In genomic region chr7:127251048-127251451, GRCh38 we compare ENCODE assay signal across 10 cellular contexts. TPM values are rescaled to one million over a fixed set of nuclear protein-coding genes. Genes with fewer than 3 reads are reported as not detected.
DNase-seq lines count a peak whose midpoint lies in the region; ATAC-seq, FAIRE-seq and TF ChIP-seq lines count a peak whose summit lies in the region.
"Had no signal": no experiment of that assay in that cellular context is flagged by ENCODE, and none has a peak within 500 bp of the region (broad histone marks: within the 10 kb centered on the region; RNA-seq: fewer than 3 reads in every experiment).

No MANE protein-coding gene starts in this region.

- peaks cover 10% of the 10 kb centered on the region for H3K4me1 ChIP-seq in GM12878 (ENCODE audit: control insufficient read depth, insufficient read depth, low read length)
- peaks cover 12 to 16% of the 10 kb centered on the region in 2 donors for H3K4me1 ChIP-seq in naive thymus-derived CD4-positive, alpha-beta T cell (ENCODE audit: control insufficient read depth in 2 of 2, insufficient read depth in 2 of 2, low read length in 2 of 2)
- H3K4me1 ChIP-seq in vagina, result peaks cover 19% of the 10 kb centered on the region

- POLR2A ChIA-PET in GM12878 (lab: Charles Lee), result no interaction called here
- POLR2A ChIA-PET in naive thymus-derived CD4-positive, alpha-beta T cell (lab: Charles Lee), result no interaction called here

- intact Hi-C loops in GM12878 (cut with micrococcal nuclease; ENCODE audit: unreplicated experiment) (no loop called here), vagina (cut with DNase I) (loop anchor here (5.0 kb wide), 1 partner anchor 444 kb away; no protein-coding TSS in a partner anchor)
- intact Hi-C loops in naive thymus-derived CD4-positive, alpha-beta T cell (cut with micrococcal nuclease), result loop anchor here in 1 of 2 donors (5.0 kb wide), 1 partner anchor 96 kb away; no protein-coding TSS in a partner anchor

- no peaks in the 10 kb centered on the region for H3K79me2 ChIP-seq in GM12878 (ENCODE audit: control insufficient read depth, insufficient read depth, low read length)

- peaks cover 61 to 85% (median 71%) of the 10 kb centered on the region in 5 donors for H3K27me3 Mint-ChIP-seq in naive thymus-derived CD4-positive, alpha-beta T cell

- no peak for TF ChIP-seq RAD21 in GM12878 (IDR thresholded peaks at IDR 0.05; ENCODE audit: insufficient read depth, low read depth, low read length)

- CTCF ChIA-PET in GM12878 (lab: Yijun Ruan, JAX), result interaction anchor here (1.6 kb wide), 2 partner anchors 11 to 448 kb away, joined by 3 to 5 read pairs; no protein-coding TSS in a partner anchor
- CTCF ChIA-PET in naive thymus-derived CD4-positive, alpha-beta T cell (lab: Charles Lee), result interaction anchor here (0.7 to 1.5 kb wide), 3 partner anchors 81 to 197 kb away, joined by 3 read pairs; no protein-coding TSS in a partner anchor

- no peaks in the 10 kb centered on the region for H3K9me3 ChIP-seq in GM12878 (replicated peaks; ENCODE audit: control insufficient read depth, insufficient read depth, low read length)
- no peaks in the 10 kb centered on the region for H3K9me3 ChIP-seq in naive thymus-derived CD4-positive, alpha-beta T cell (ENCODE audit: control insufficient read depth in 2 of 3, low read length in 3 of 3)
- no peaks in the 10 kb centered on the region for H3K9me3 ChIP-seq in vagina
- H3K9me3 ChIP-seq: ovary had no signal

- in situ Hi-C loops in GM12878 (cut with MboI), result no loop called here

- ATAC-seq in GM12878, result no peak
- ATAC-seq in naive thymus-derived CD4-positive, alpha-beta T cell, result no peak
- ATAC-seq in GM21717 (IDR thresholded peaks at IDR 0.05; ENCODE audit: unreplicated experiment), result no peak
- no peak for ATAC-seq in HG03280 (IDR thresholded peaks at IDR 0.05; ENCODE audit: unreplicated experiment)

- no peaks in the 10 kb centered on the region for H3K36me3 ChIP-seq in GM12878 (ENCODE audit: control insufficient read depth in 2 of 2, insufficient read depth in 2 of 2, low read length in 1 of 2)
- H3K36me3 ChIP-seq in naive thymus-derived CD4-positive, alpha-beta T cell (ENCODE audit: control insufficient read depth in 2 of 3, insufficient read depth in 3 of 3, low read length in 3 of 3), result no peaks in the 10 kb centered on the region
- no peaks in the 10 kb centered on the region for H3K36me3 ChIP-seq in vagina
- H3K36me3 ChIP-seq: ovary had no signal

- H4K20me1 ChIP-seq in GM12878 (ENCODE audit: control insufficient read depth, insufficient read depth), result no peaks in the 10 kb centered on the region

- WGBS in GM12878 (ENCODE audit: insufficient coverage, insufficient replicate concordance, low lambda C conversion rate, missing lambda C conversion rate), result 7% methylated on average over 22 of the region's 22 CpGs

- H3K27ac Mint-ChIP-seq in naive thymus-derived CD4-positive, alpha-beta T cell, result no peak overlapping the region

- peaks cover 8 to 26% (median 21%) of the 10 kb centered on the region in 7 donors for H3K4me1 Mint-ChIP-seq in naive thymus-derived CD4-positive, alpha-beta T cell

- DNase-seq in stimulated activated CD4-positive, alpha-beta T cell treated with anti-CD3 and anti-CD28 coated beads, Interleukin-15, amount 100 ng/mL, for 24 hours, result peak; percentile 6
- DNase-seq in stimulated activated CD4-positive, alpha-beta T cell treated with anti-CD3 and anti-CD28 coated beads, Interleukin-2, amount 100 ng/mL, for 24 hours, result no peak
- DNase-seq in GM12878 (ENCODE audit: low read depth, low spot score) (no peak), vagina (ENCODE audit: extremely low spot score in 2 of 2) (no peak), CD1c-positive myeloid dendritic cell (ENCODE audit: extremely low spot score) (no peak)
- no peak for DNase-seq in naive thymus-derived CD4-positive, alpha-beta T cell

- H3K9me3 Mint-ChIP-seq in naive thymus-derived CD4-positive, alpha-beta T cell, result no peaks in the 10 kb centered on the region

- no peak overlapping the region for H3K9ac ChIP-seq in GM12878 (ENCODE audit: control insufficient read depth, insufficient read depth, low read length)

- RAD21 ChIA-PET in GM12878 (lab: Charles Lee; ENCODE audit: unreplicated experiment), result no interaction called here

- no TSS peak for BruUV-seq in GM12878 (replicated peaks; lab: Mats Ljungman, UMichigan)

- H2AFZ ChIP-seq in GM12878 (ENCODE audit: control insufficient read depth, low read depth, low read length), result no peak overlapping the region

- TF ChIP-seq CTCF in GM12878 (IDR thresholded peaks at IDR 0.05 in 2 of 3, conservative IDR thresholded peaks at IDR 0.05 in 1 of 3; ENCODE audit: control insufficient read depth in 2 of 3, extremely low read depth in 1 of 3, insufficient read depth in 1 of 3, low read depth in 3 of 3, low read length in 3 of 3), result no peak
- TF ChIP-seq CTCF in vagina (IDR thresholded peaks at IDR 0.05), result no peak

- H3K4me3 Mint-ChIP-seq in naive thymus-derived CD4-positive, alpha-beta T cell, result peak overlapping the region in 9 of 10 donors; percentile 21 to 89 (median 65)

- TF ChIP-seq POLR2A in GM12878 (IDR thresholded peaks at IDR 0.05; ENCODE audit: low read depth, low read length) (no peak), vagina (IDR thresholded peaks at IDR 0.05) (no peak)

- no peak for TF ChIP-seq EP300 in GM12878 (IDR thresholded peaks at IDR 0.05; ENCODE audit: borderline replicate concordance in 1 of 2, control insufficient read depth in 1 of 2, low read depth in 2 of 2, low read length in 2 of 2)

- H3K27ac ChIP-seq in GM12878 (ENCODE audit: control insufficient read depth, insufficient read depth) (no peak overlapping the region), vagina (no peak overlapping the region)
- H3K27ac ChIP-seq in naive thymus-derived CD4-positive, alpha-beta T cell (ENCODE audit: low read depth, low read length), result no peak overlapping the region
- H3K27ac ChIP-seq: ovary had no signal

- H3K27me3 ChIP-seq in GM12878 (replicated peaks in 1 of 2; ENCODE audit: control insufficient read depth in 2 of 2, insufficient read depth in 2 of 2, low read length in 1 of 2) (peaks cover 5 to 31% of the 10 kb centered on the region in 2 experiments), vagina (no peaks in the 10 kb centered on the region)
- H3K27me3 ChIP-seq in naive thymus-derived CD4-positive, alpha-beta T cell (ENCODE audit: control insufficient read depth in 2 of 2, insufficient read depth in 2 of 2, low read length in 2 of 2), result peaks cover 3 to 22% of the 10 kb centered on the region in 2 donors
- H3K27me3 ChIP-seq: ovary had no signal

- SMC1A ChIA-PET in GM12878 (lab: Charles Lee; ENCODE audit: uncharacterized antibody, unreplicated experiment), result interaction anchor here (1.0 kb wide), 1 partner anchor 58 kb away, joined by 3 read pairs; no protein-coding TSS in a partner anchor

- H3K4me3 ChIP-seq in GM12878 (peak overlapping the region; percentile 76; the same call in 1 of the 2 replicates), vagina (peak overlapping the region; percentile 67 to 70)
- no peak overlapping the region for H3K4me3 ChIP-seq in naive thymus-derived CD4-positive, alpha-beta T cell (ENCODE audit: low read length)

- H3K4me2 ChIP-seq in GM12878 (ENCODE audit: control insufficient read depth, insufficient read depth), result no peak overlapping the region

- no peaks in the 10 kb centered on the region for H3K36me3 Mint-ChIP-seq in naive thymus-derived CD4-positive, alpha-beta T cell

- no peak for FAIRE-seq in GM12878 (lab: Jason Lieb, UNC)
- FAIRE-seq: bronchial epithelial cell had no signal

TF ChIP-seq in GM12878, 131 proteins besides CTCF, POLR2A, EP300 and RAD21:
- TF ChIP-seq KAT2A (conservative IDR thresholded peaks at IDR 0.05; ENCODE audit: control insufficient read depth, low read depth, low read length), result no peak
- TF ChIP-seq STAT3 (IDR thresholded peaks at IDR 0.05; ENCODE audit: low read depth, low read length), result no peak
- no peak for TF ChIP-seq PAX5 (IDR thresholded peaks at IDR 0.05; ENCODE audit: borderline replicate concordance, low read depth, low read length)
- TF ChIP-seq GABPA (IDR thresholded peaks at IDR 0.05; ENCODE audit: low read depth), result no peak
- TF ChIP-seq BRCA1 (IDR thresholded peaks at IDR 0.05; ENCODE audit: low read depth, low read length), result no peak

RNA-seq across cellular contexts. Expression of gene GRM8, which starts 1.7 kb away (rescaled TPM):
- 5.2 and 5.5 TPM in 2 replicates for total RNA-seq in GM12878 (2013; cell fraction: nucleolus; rRNA removed)
- total RNA-seq in GM12878 (2014; rRNA removed) (0.40 and 0.49 TPM in 2 replicates), GM12878 (2014; rRNA removed; fragmentation: Illumina TruSeq; extraction: Trizol) (0.55 and 0.72 TPM in 2 replicates), GM12878 (2021) (0.33 and 0.69 TPM in 2 replicates), vagina (not detected)
- polyA plus RNA-seq in GM12878 (2011; ENCODE audit: low read depth), result 0.49 TPM
- polyA plus RNA-seq in GM12878 (2011; rRNA removed) (7.1 and 9.0 TPM in 2 replicates), GM12878 (2014; fragmentation: Illumina TruSeq; extraction: Trizol) (0.59 and 1.2 TPM in 2 replicates), GM12878 (2014; fragmentation: Nextera tagmentation; extraction: Ambion mirVana) (under 1 TPM; 0.38 to 0.39 TPM), GM12878 (2014; rRNA removed) (0.36 and 0.50 TPM in 2 replicates), GM12878 (2016; fragmentation: Nextera tagmentation; extraction: Ambion mirVana) (not detected)
- polyA plus RNA-seq in GM12878 (2011; cell fraction: cytosol; rRNA removed), result 4.0 and 5.8 TPM in 2 replicates
- polyA plus RNA-seq in GM12878 (2011; cell fraction: nucleus; rRNA removed), result 3.6 and 4.8 TPM in 2 replicates
- 0.47 and 0.66 TPM in 2 replicates for polyA plus RNA-seq in GM12878 (2012)
- 16.2 and 16.9 TPM in 2 replicates for polyA minus RNA-seq in GM12878 (2011; rRNA and poly(A)+ RNA removed)
- 2.1 and 2.5 TPM in 2 replicates for polyA minus RNA-seq in GM12878 (2011; cell fraction: cytosol; rRNA and poly(A)+ RNA removed)
- polyA minus RNA-seq in GM12878 (2011; cell fraction: nucleus; rRNA and poly(A)+ RNA removed), result 17.3 and 18.7 TPM in 2 replicates
- total RNA-seq in naive thymus-derived CD4-positive, alpha-beta T cell, result not detected
- polyA plus RNA-seq in naive thymus-derived CD4-positive, alpha-beta T cell, result not detected
- total RNA-seq: bronchial epithelial cell had no signal
